In the genomic region with DNA sequence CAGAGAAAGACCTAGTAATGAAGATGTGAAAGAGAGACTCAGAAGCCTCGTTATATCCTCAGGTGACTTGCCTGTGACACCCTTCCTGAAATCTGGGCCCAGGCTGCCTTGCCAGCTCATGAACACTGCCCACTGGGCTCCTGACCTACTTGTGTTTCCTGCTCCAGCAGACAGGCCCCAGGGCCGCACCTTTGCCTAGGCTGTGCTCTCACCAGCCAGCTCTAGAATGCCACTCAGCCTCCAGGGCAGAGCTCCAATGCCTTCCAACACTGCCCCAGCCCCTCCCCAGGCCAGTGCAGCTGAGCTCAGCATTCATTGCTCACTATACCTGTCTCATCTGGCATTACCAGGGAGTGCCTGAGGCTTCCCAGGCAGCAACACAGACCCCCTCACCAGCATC, we compare ENCODE assay signal across 14 cellular contexts.
A peak's percentile ranks its signal among the peaks of the same experiment; 100 is the strongest.
DNase-seq lines count a peak whose midpoint lies in the region; ATAC-seq, FAIRE-seq and TF ChIP-seq lines count a peak whose summit lies in the region.
"Had no signal": no experiment of that assay in that cellular context is flagged by ENCODE, and none has a peak within 500 bp of the region (broad histone marks: within the 10 kb centered on the region; RNA-seq: fewer than 3 reads in every experiment).

No MANE protein-coding gene starts in this region.

- no peak overlapping the region for H4K91ac ChIP-seq in H9 (ENCODE audit: insufficient read length, low read depth, low read length)

- no peak overlapping the region for H3K18ac ChIP-seq in H9 (ENCODE audit: insufficient read length, low read depth, low read length)

- peak; percentile 37 for ATAC-seq in CD8-positive, alpha-beta T cell
- ATAC-seq in mucosa of descending colon (peak; percentile 13), GM18867 (IDR thresholded peaks at IDR 0.05; ENCODE audit: unreplicated experiment) (no peak)

- no peak overlapping the region for H2BK20ac ChIP-seq in H9 (ENCODE audit: low read depth, low read length, poor library complexity, severe bottlenecking)

- H3K9ac ChIP-seq in H9 (ENCODE audit: extremely low read depth, insufficient read length, low read length) (no peak overlapping the region), colonic mucosa (ENCODE audit: low read depth in 2 of 2, low read length in 2 of 2) (no peak overlapping the region)

- no peak overlapping the region for H2BK120ac ChIP-seq in H9 (ENCODE audit: low read depth, low read length, poor library complexity, severe bottlenecking)

- H3T11ph ChIP-seq in H9 (ENCODE audit: low read length), result no peak overlapping the region

- CTCF ChIA-PET in CD8-positive, alpha-beta T cell (lab: Charles Lee), result interaction anchor here (0.9 to 1.3 kb wide), 3 partner anchors 13 to 121 kb away, joined by 3 to 5 read pairs (median 3); no protein-coding TSS in a partner anchor

- no peaks in the 10 kb centered on the region for H3K23me2 ChIP-seq in H9 (ENCODE audit: insufficient read length, low read depth, low read length, poor library complexity, severe bottlenecking)

- H2AFZ ChIP-seq in H9 (ENCODE audit: low read length), result no peak overlapping the region

- H3K36me3 ChIP-seq in CD8-positive, alpha-beta T cell (ENCODE audit: insufficient read depth, low read length), result no peaks in the 10 kb centered on the region
- no peaks in the 10 kb centered on the region for H3K36me3 ChIP-seq in mucosa of descending colon (ENCODE audit: low read depth)
- peaks cover 8% of the 10 kb centered on the region for H3K36me3 ChIP-seq in colonic mucosa

- no CpG with 5 or more reads among the region's 2 CpGs for whole genome bisulfite sequencing in H9 (ENCODE audit: extremely low coverage, insufficient read length, low lambda C conversion rate)

- H3K9me3 ChIP-seq in CD8-positive, alpha-beta T cell (ENCODE audit: low read length), result no peaks in the 10 kb centered on the region
- H3K9me3 ChIP-seq in H9 (ENCODE audit: control insufficient read depth, low read depth, low read length), result no peaks in the 10 kb centered on the region
- H3K9me3 ChIP-seq in mucosa of descending colon, result no peaks in the 10 kb centered on the region
- H3K9me3 ChIP-seq in colonic mucosa, result no peaks in the 10 kb centered on the region

- TF ChIP-seq CTCF in CD8-positive, alpha-beta T cell (IDR thresholded peaks at IDR 0.05), result no peak
- TF ChIP-seq CTCF in H9 (conservative IDR thresholded peaks at IDR 0.05), result no peak
- TF ChIP-seq CTCF in mucosa of descending colon (IDR thresholded peaks at IDR 0.05), result no peak
- TF ChIP-seq CTCF in colonic mucosa (IDR thresholded peaks at IDR 0.05), result no peak
- no peak for TF ChIP-seq CTCF in D721Med (IDR thresholded peaks at IDR 0.05; ENCODE audit: insufficient read depth, missing control alignments)

- H3K4me3 ChIP-seq in CD8-positive, alpha-beta T cell (ENCODE audit: low read depth, low read length), result no peak overlapping the region
- H3K4me3 ChIP-seq in mucosa of descending colon (no peak overlapping the region), colonic mucosa (no peak overlapping the region)

- H2BK5ac ChIP-seq in H9 (ENCODE audit: insufficient read length, low read length), result no peak overlapping the region

- no peak for FAIRE-seq in D721Med (lab: Jason Lieb, UNC)
- FAIRE-seq: endothelial cell of umbilical vein had no signal

- POLR2A ChIA-PET in CD8-positive, alpha-beta T cell (lab: Charles Lee), result no interaction called here

- H3K9me3 Mint-ChIP-seq in CD8-positive, alpha-beta T cell, result no peaks in the 10 kb centered on the region
- H3K9me3 Mint-ChIP-seq in H9, result no peaks in the 10 kb centered on the region

- H3K27ac ChIP-seq in CD8-positive, alpha-beta T cell (ENCODE audit: low read depth, low read length), result no peak overlapping the region
- H3K27ac ChIP-seq in H9 (ENCODE audit: insufficient read length, low read depth, low read length) (no peak overlapping the region), colonic mucosa (no peak overlapping the region)

- H3K4me1 Mint-ChIP-seq in CD8-positive, alpha-beta T cell (ENCODE audit: low read depth), result peaks cover 22% of the 10 kb centered on the region
- H3K4me1 Mint-ChIP-seq in H9, result peaks cover 6 to 8% of the 10 kb centered on the region in 2 experiments

- H3K27me3 Mint-ChIP-seq in CD8-positive, alpha-beta T cell (ENCODE audit: low read depth), result no peaks in the 10 kb centered on the region
- no peaks in the 10 kb centered on the region for H3K27me3 Mint-ChIP-seq in H9 (ENCODE audit: low read depth)

- no peaks in the 10 kb centered on the region for H3K36me3 Mint-ChIP-seq in CD8-positive, alpha-beta T cell
- H3K36me3 Mint-ChIP-seq in H9 (ENCODE audit: insufficient read depth in 1 of 3, low read depth in 3 of 3), result peaks cover 42 to 81% (median 66%) of the 10 kb centered on the region in 3 experiments; a peak in 6 of 7 replicates

- H3K56ac ChIP-seq in H9 (ENCODE audit: insufficient read length, low read depth, low read length), result no peak overlapping the region

- no peak overlapping the region for H4K8ac ChIP-seq in H9 (replicated peaks; ENCODE audit: insufficient read length, low read depth, low read length)

- no peaks in the 10 kb centered on the region for H3K27me3 ChIP-seq in CD8-positive, alpha-beta T cell (ENCODE audit: insufficient read depth, low read length)
- H3K27me3 ChIP-seq in H9 (ENCODE audit: insufficient read depth, low read length) (no peaks in the 10 kb centered on the region), colonic mucosa (no peaks in the 10 kb centered on the region)

- no peak overlapping the region for H2AK5ac ChIP-seq in H9 (ENCODE audit: insufficient read length, low read length)

- H2BK12ac ChIP-seq in H9 (ENCODE audit: insufficient read length, low read depth, low read length), result no peak overlapping the region

- no peaks in the 10 kb centered on the region for H3K79me1 ChIP-seq in H9 (ENCODE audit: insufficient read depth, low read depth, low read length, poor library complexity, severe bottlenecking)

- H3K4me2 ChIP-seq in H9 (ENCODE audit: insufficient read depth, insufficient read length, low read length), result no peak overlapping the region

- peaks cover 8% of the 10 kb centered on the region for H3K4me1 ChIP-seq in CD8-positive, alpha-beta T cell (ENCODE audit: insufficient read depth, low read length)
- H3K4me1 ChIP-seq in H9 (ENCODE audit: insufficient read depth, low read length) (no peaks in the 10 kb centered on the region; the same call in 1 of the 2 replicates), mucosa of descending colon (ENCODE audit: low read depth) (no peaks in the 10 kb centered on the region), colonic mucosa (no peaks in the 10 kb centered on the region)

- intact Hi-C loops in CD8-positive, alpha-beta T cell (cut with DNase I, micrococcal nuclease), result no loop called here
- intact Hi-C loops in mucosa of descending colon (cut with DNase I, micrococcal nuclease), result no loop called here
- intact Hi-C loops in colonic mucosa (cut with DNase I), result no loop called here

- no peak overlapping the region for H3K23ac ChIP-seq in H9 (ENCODE audit: insufficient read length, low read depth, low read length)

- no peaks in the 10 kb centered on the region for H4K20me1 ChIP-seq in H9 (ENCODE audit: control insufficient read depth, insufficient read depth, insufficient read length)

- H3K4me3 Mint-ChIP-seq in CD8-positive, alpha-beta T cell, result no peak overlapping the region
- H3K4me3 Mint-ChIP-seq in H9, result no peak overlapping the region

- H3K4ac ChIP-seq in H9 (ENCODE audit: low read depth, low read length), result no peak overlapping the region

- H2BK15ac ChIP-seq in H9 (ENCODE audit: low read depth, low read length), result no peak overlapping the region

- H3K27ac Mint-ChIP-seq in CD8-positive, alpha-beta T cell, result peak overlapping the region; percentile 91
- peak overlapping the region in 2 of 3 experiments; percentile 53 to 87; a peak in 2 of 7 replicates for H3K27ac Mint-ChIP-seq in H9

- DNase-seq in CD8-positive, alpha-beta T cell, result peak in 6 of 7 experiments; percentile 2 to 66 (median 34)
- DNase-seq in H9, result no peak
- peak; percentile 14 for DNase-seq in activated gamma-delta T cell treated with anti-CD3 and anti-CD28 coated beads, Interleukin-2, amount 50 U/mL, for 16 hours (ENCODE audit: low read depth)
- DNase-seq in mucosa of descending colon, result no peak
- DNase-seq in colonic mucosa, result no peak
- no peak for DNase-seq in D721Med (ENCODE audit: insufficient read length, low spot score)
- DNase-seq in SHP77 treated with DMSO at 0.1 percent for 48 hours (lab: John Stamatoyannopoulos, UW), result no peak
- DNase-seq: DMS79, head of caudate nucleus, NCI-H2029, NCI-H526 treated with DMSO at 0.1 percent for 48 hours, T1000 had no signal

- no peak overlapping the region for H3K14ac ChIP-seq in H9 (ENCODE audit: insufficient read depth, low read length)

- no peaks in the 10 kb centered on the region for H3K79me2 ChIP-seq in H9 (ENCODE audit: insufficient read depth, low read length)

- no peak overlapping the region for H4K5ac ChIP-seq in H9 (ENCODE audit: insufficient read length, low read depth, low read length)

Comparison
In these comparisons a context has a peak if more than half of its experiments do, and no peak if none do; other contexts are left out.
1. DNase-seq: peak in CD8-positive, alpha-beta T cell (6 of 7) and activated gamma-delta T cell treated with anti-CD3 and anti-CD28 coated beads, Interleukin-2, amount 50 U/mL, for 16 hours (single experiment); none in H9 (single experiment), mucosa of descending colon (0 of 3), colonic mucosa (single experiment), D721Med (single experiment) and SHP77 treated with DMSO at 0.1 percent for 48 hours (single experiment).